In the genomic region with DNA sequence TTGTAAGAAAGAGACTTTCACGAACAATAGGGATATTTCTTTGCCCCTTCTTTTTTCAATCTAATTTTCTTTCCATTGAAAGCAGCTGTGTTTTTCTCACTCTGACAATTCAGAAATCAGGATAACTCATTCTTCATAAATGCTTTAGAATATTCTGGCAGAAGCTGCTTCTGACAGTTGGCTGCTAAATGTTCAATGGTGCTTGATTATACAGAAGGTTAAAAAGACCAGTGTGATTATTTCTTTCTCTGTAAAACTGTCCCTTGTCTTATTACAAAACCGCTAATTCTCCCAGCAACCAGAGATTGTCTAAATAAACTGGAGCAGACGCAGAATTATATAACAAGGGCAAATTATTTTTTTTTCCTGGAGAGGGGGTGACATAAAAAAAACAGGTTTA, we compare ENCODE assay signal across 25 cellular contexts.
"Had no signal": no experiment of that assay in that cellular context is flagged by ENCODE, and none has a peak within 500 bp of the region (broad histone marks: within the 10 kb centered on the region; RNA-seq: fewer than 3 reads in every experiment).

No MANE protein-coding gene starts in this region.

- H3K4me1 ChIP-seq: neural progenitor cell, parathyroid adenoma, psoas muscle, right lobe of liver, sigmoid colon, stomach, thyroid gland, tibial nerve, upper lobe of left lung, vagina had no signal

- H3K9me3 ChIP-seq: ovary, right lobe of liver, sigmoid colon, stomach, thoracic aorta, thyroid gland, tibial nerve, upper lobe of left lung, vagina had no signal

- ATAC-seq: natural killer cell; psoas muscle; right cardiac atrium; right lobe of liver; stimulated activated effector memory CD8-positive, alpha-beta T cell treated with anti-CD3 and anti-CD28 coated beads, Interleukin-12 subunit alpha, Interleukin-12 subunit beta, amount 100 ng/mL, for 72 hours; stimulated activated naive B cell treated with anti-CD40 and anti-IgM and Interleukin-4, amounts not matched to agents 10 μg/mL and 1 μg/mL and 100 μg/mL, for 72 hours had no signal

- DNase-seq: natural killer cell; occipital lobe; ovary; posterior cingulate gyrus; psoas muscle; right cardiac atrium; right lobe of liver; sigmoid colon; small intestine; stimulated activated CD4-positive, alpha-beta T cell treated with anti-CD3 and anti-CD28 coated beads, Interleukin-15, amount 100 ng/mL, for 24 hours; stimulated activated CD4-positive, alpha-beta T cell treated with anti-CD3 and anti-CD28 coated beads, Interleukin-2, amount 100 ng/mL, for 24 hours; stimulated activated CD4-positive, alpha-beta T cell treated with anti-CD3 and anti-CD28 coated beads, Interleukin-2, amount 100 ng/mL, for 48 hours; stimulated activated CD4-positive, alpha-beta T cell treated with anti-CD3 and anti-CD28 coated beads, Interleukin-4, amount 100 ng/mL, for 24 hours; stimulated activated naive B cell treated with anti-CD40 and anti-IgM and Interleukin-4, amounts not matched to agents 10 μg/mL and 1 μg/mL and 100 μg/mL, for 72 hours; stimulated activated naive CD4-positive, alpha-beta T cell treated with Interleukin-2 at 50 U/mL for 16 hours; stomach; thyroid gland; trophoblast cell; upper lobe of left lung had no signal

- H3K9ac ChIP-seq: neural progenitor cell, parathyroid adenoma had no signal

- H3K79me2 ChIP-seq: parathyroid adenoma had no signal

- H2AFZ ChIP-seq: neural progenitor cell, parathyroid adenoma had no signal

- H3K27me3 ChIP-seq: neural progenitor cell, ovary, right lobe of liver, sigmoid colon, stomach, thyroid gland, tibial nerve, upper lobe of left lung, vagina had no signal

- H3K4me3 ChIP-seq: neural progenitor cell, ovary, psoas muscle, right lobe of liver, sigmoid colon, stomach, thoracic aorta, thyroid gland, tibial nerve, upper lobe of left lung, vagina had no signal

- H3K27ac ChIP-seq: neural progenitor cell, ovary, parathyroid adenoma, psoas muscle, right lobe of liver, sigmoid colon, stomach, thoracic aorta, thyroid gland, tibial nerve, upper lobe of left lung, vagina had no signal

- H3K36me3 ChIP-seq: neural progenitor cell, ovary, right lobe of liver, sigmoid colon, stomach, thoracic aorta, thyroid gland, tibial nerve, upper lobe of left lung, vagina had no signal

- H3K4me2 ChIP-seq: neural progenitor cell had no signal
